ENCODE assay signal across 8 cellular contexts in the genomic region with DNA sequence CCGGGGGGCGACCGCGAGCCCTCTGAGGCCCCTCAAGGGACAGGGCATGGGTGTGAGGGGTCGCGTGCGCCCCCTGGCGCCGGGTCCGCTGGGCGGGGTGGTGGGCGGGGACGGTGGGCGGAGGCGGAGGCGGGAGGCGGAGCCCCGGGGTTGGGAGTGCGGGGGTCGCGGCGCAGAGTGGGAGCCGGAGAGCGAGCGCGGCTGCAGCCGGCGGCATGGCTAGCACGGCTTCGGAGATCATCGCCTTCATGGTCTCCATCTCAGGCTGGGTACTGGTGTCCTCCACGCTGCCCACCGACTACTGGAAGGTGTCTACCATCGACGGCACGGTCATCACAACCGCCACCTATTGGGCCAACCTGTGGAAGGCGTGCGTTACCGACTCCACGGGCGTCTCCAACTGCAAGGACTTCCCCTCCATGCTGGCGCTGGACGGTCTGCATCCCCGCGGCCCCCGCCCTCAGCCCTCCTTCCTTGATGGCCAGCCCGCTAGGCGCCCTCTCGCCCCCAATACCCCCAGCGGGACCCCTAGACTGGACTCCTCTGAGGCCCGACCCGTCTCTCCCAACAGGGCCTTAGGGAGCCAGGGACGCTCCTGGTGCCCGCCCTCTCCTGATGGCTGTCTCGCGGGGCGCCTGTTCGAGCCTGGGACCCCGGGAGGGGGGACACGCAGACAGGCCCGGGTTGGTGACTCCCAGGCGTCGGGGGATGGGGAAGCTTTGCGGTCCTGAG. TPM values are rescaled to one million over a fixed set of nuclear protein-coding genes. Genes with fewer than 3 reads are reported as not detected.
DNase-seq lines count a peak whose midpoint lies in the region; ATAC-seq and TF ChIP-seq lines count a peak whose summit lies in the region.
"Had no signal": no experiment of that assay in that cellular context is flagged by ENCODE, and none has a peak within 500 bp of the region (broad histone marks: within the 10 kb centered on the region; RNA-seq: fewer than 3 reads in every experiment).

A gene with protein sequence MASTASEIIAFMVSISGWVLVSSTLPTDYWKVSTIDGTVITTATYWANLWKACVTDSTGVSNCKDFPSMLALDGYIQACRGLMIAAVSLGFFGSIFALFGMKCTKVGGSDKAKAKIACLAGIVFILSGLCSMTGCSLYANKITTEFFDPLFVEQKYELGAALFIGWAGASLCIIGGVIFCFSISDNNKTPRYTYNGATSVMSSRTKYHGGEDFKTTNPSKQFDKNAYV (plus strand): TSS at position 182 of the 732 bp plus-strand sequence. CDS start 34 bp downstream, at position 216.

- no peak within 1 kb of the TSS for H3K9ac ChIP-seq in PC-3 (ENCODE audit: low read length)

- H3K27ac ChIP-seq in PC-3 (ENCODE audit: low read length) (0 out of 2 replicates have a peak within 1 kb of the TSS, but pooled peaks have one; percentile 5), cardiac muscle cell (no peak within 1 kb of the TSS)

- DNase-seq in PC-3 (no peak), cardiac muscle cell (ENCODE audit: low read depth in 1 of 2, low spot score in 1 of 2) (peak in 1 of 2 donors; percentile 52), retinal pigment epithelial cell (ENCODE audit: low read depth) (no peak), AG08396 (ENCODE audit: low spot score) (no peak), NCI-H187 (lab: John Stamatoyannopoulos, UW) (no peak)
- DNase-seq: NCI-H446 had no signal

- peak; percentile 45 for ATAC-seq in GM18505 (IDR thresholded peaks at IDR 0.05; ENCODE audit: unreplicated experiment)
- no peak for ATAC-seq in PC-3
- no peak for ATAC-seq in HG02870 (IDR thresholded peaks at IDR 0.05; ENCODE audit: unreplicated experiment)

- peak within 1 kb of the TSS; percentile 66 for H2AFZ ChIP-seq in PC-3 (ENCODE audit: low read length)

- CTCF ChIA-PET in PC-3 (lab: Charles Lee), result no interaction called here

- H3K9me2 ChIP-seq in PC-3 (replicated peaks; ENCODE audit: low read length), result no peaks in the 10 kb centered on the region

- POLR2A ChIA-PET in PC-3 (lab: Charles Lee; ENCODE audit: unreplicated experiment), result no interaction called here

- no peaks in the 10 kb centered on the region for H3K27me3 ChIP-seq in PC-3 (ENCODE audit: low read length)
- peaks cover 36% of the 10 kb centered on the region for H3K27me3 ChIP-seq in cardiac muscle cell

- H3K4me2 ChIP-seq in PC-3 (ENCODE audit: low read length), result peak within 1 kb of the TSS; percentile 76

- H3K79me2 ChIP-seq in PC-3 (ENCODE audit: low read length), result no peaks in the 10 kb centered on the region

- TF ChIP-seq CTCF in PC-3 (conservative IDR thresholded peaks at IDR 0.05; ENCODE audit: low read depth, low read length) (no peak), cardiac muscle cell (IDR thresholded peaks at IDR 0.05; ENCODE audit: low read depth, low read length) (no peak), retinal pigment epithelial cell (conservative IDR thresholded peaks at IDR 0.05; ENCODE audit: low read depth, low read length) (peak; percentile 43)

- H3F3A ChIP-seq in PC-3 (ENCODE audit: low read length, unreplicated experiment), result no peaks in the 10 kb centered on the region

- H3K4me1 ChIP-seq in PC-3 (ENCODE audit: insufficient read depth, low read length), result peaks cover 16% of the 10 kb centered on the region
- no peaks in the 10 kb centered on the region for H3K4me1 ChIP-seq in cardiac muscle cell (ENCODE audit: low read depth)

- no peak for TF ChIP-seq POLR2A in GM18505 (IDR thresholded peaks at IDR 0.05; ENCODE audit: borderline replicate concordance, extremely low read depth, insufficient read depth, insufficient read length)

- peak within 1 kb of the TSS; percentile 48 for H3K4me3 ChIP-seq in PC-3 (ENCODE audit: low read length)
- peak within 1 kb of the TSS; percentile 23 for H3K4me3 ChIP-seq in cardiac muscle cell
- H3K4me3 ChIP-seq in retinal pigment epithelial cell (ENCODE audit: low read length), result peak within 1 kb of the TSS; percentile 44

- H3K9me3 ChIP-seq in PC-3 (ENCODE audit: low read length), result no peaks in the 10 kb centered on the region
- no peaks in the 10 kb centered on the region for H3K9me3 ChIP-seq in cardiac muscle cell (ENCODE audit: low read depth)

- H4K20me1 ChIP-seq in PC-3 (ENCODE audit: low read length), result no peaks in the 10 kb centered on the region

- intact Hi-C loops in PC-3 (cut with micrococcal nuclease), result no loop called here

- no TSS peak for BruUV-seq in PC-3 (replicated peaks; lab: Mats Ljungman, UMichigan)

- H3K36me3 ChIP-seq in PC-3 (ENCODE audit: low read depth, low read length) (no peaks in the 10 kb centered on the region), cardiac muscle cell (no peaks in the 10 kb centered on the region)

RNA-seq across cellular contexts. Expression of the gene that starts here (rescaled TPM):
- not detected in 2 replicates for total RNA-seq in PC-3 (2014; rRNA removed)
- 0.66 TPM in 1 of 2 replicates, not detected in the other for total RNA-seq in cardiac muscle cell
- polyA plus RNA-seq in cardiac muscle cell, result 0.16 and 2.1 TPM in 2 replicates
